Comparison of ENCODE assay signal across 11 cellular contexts in genomic region chr5:73365301-73365853, GRCh38.
A peak's percentile ranks its signal among the peaks of the same experiment; 100 is the strongest.
DNase-seq lines count a peak whose midpoint lies in the region; ATAC-seq lines count a peak whose summit lies in the region.
"Had no signal": no experiment of that assay in that cellular context is flagged by ENCODE, and none has a peak within 500 bp of the region (broad histone marks: within the 10 kb centered on the region; RNA-seq: fewer than 3 reads in every experiment).

No MANE protein-coding gene starts in this region.

- H3K36me3 ChIP-seq in CD8-positive, alpha-beta memory T cell (ENCODE audit: insufficient read depth, low read length) = no peaks in the 10 kb centered on the region

- POLR2A ChIA-PET in CD8-positive, alpha-beta memory T cell (lab: Charles Lee) = no interaction called here

- peaks cover 5% of the 10 kb centered on the region for H3K27me3 ChIP-seq in CD8-positive, alpha-beta memory T cell (ENCODE audit: insufficient read depth, low read length, poor library complexity, severe bottlenecking)

- no peaks in the 10 kb centered on the region for H3K9me3 Mint-ChIP-seq in CD8-positive, alpha-beta memory T cell

- no peak for ATAC-seq in HG03521 (IDR thresholded peaks at IDR 0.05; ENCODE audit: unreplicated experiment)
- ATAC-seq: K562 had no signal

- no peak overlapping the region for H3K4me3 Mint-ChIP-seq in CD8-positive, alpha-beta memory T cell

- H3K27ac ChIP-seq in CD8-positive, alpha-beta memory T cell (ENCODE audit: low read depth, low read length) = no peak overlapping the region
- H3K27ac ChIP-seq: SK-N-MC had no signal

- peaks cover 0 to 1% (median 0%) of the 10 kb centered on the region in 3 donors for H3K36me3 Mint-ChIP-seq in CD8-positive, alpha-beta memory T cell

- no peaks in the 10 kb centered on the region for H3K4me1 ChIP-seq in CD8-positive, alpha-beta memory T cell (ENCODE audit: insufficient read depth, low read length)

- H3K9me3 ChIP-seq in CD8-positive, alpha-beta memory T cell (ENCODE audit: low read length) = no peaks in the 10 kb centered on the region

- no peak overlapping the region for H3K27ac Mint-ChIP-seq in CD8-positive, alpha-beta memory T cell

- H3K4me1 Mint-ChIP-seq in CD8-positive, alpha-beta memory T cell = no peaks in the 10 kb centered on the region

- CTCF ChIA-PET in CD8-positive, alpha-beta memory T cell (lab: Charles Lee) = interaction anchor here (1.3 kb wide), 1 partner anchor 150 kb away, joined by 3 read pairs; no protein-coding TSS in a partner anchor

- H3K27me3 Mint-ChIP-seq in CD8-positive, alpha-beta memory T cell = peaks cover 14 to 44% of the 10 kb centered on the region in 2 donors

- DNase-seq in Daoy (ENCODE audit: low read depth) = peak; percentile 70
- DNase-seq in NCI-H526 (lab: John Stamatoyannopoulos, UW) = peak; percentile 89 to 92
- peak; percentile 60 to 85 for DNase-seq in dermis microvascular lymphatic vessel endothelial cell (ENCODE audit: low read depth in 2 of 2)
- DNase-seq in pons (ENCODE audit: low spot score) = peak; percentile 86
- no peak for DNase-seq in iPS-NIHi11 (ENCODE audit: low spot score)
- DNase-seq in stimulated activated CD4-positive, alpha-beta T cell treated with anti-CD3 and anti-CD28 coated beads, Interleukin-2, amount 100 ng/mL, for 48 hours = no peak
- no peak for DNase-seq in CD8-positive, alpha-beta memory T cell
- DNase-seq: activated CD4-positive, alpha-beta T cell treated with anti-CD3 and anti-CD28 coated beads, Interleukin-2, amount 50 U/mL, for 48 hours had no signal

- no peak overlapping the region for H3K4me3 ChIP-seq in CD8-positive, alpha-beta memory T cell (ENCODE audit: low read length)
- H3K4me3 ChIP-seq: K562, SK-N-MC had no signal

Comparison
In these comparisons a context has a peak if more than half of its experiments do, and no peak if none do; other contexts are left out.
1. DNase-seq: peak in Daoy (single experiment), NCI-H526 (2 of 2), dermis microvascular lymphatic vessel endothelial cell (2 of 2) and pons (single experiment); none in iPS-NIHi11 (single experiment), stimulated activated CD4-positive, alpha-beta T cell treated with anti-CD3 and anti-CD28 coated beads, Interleukin-2, amount 100 ng/mL, for 48 hours (0 of 2) and CD8-positive, alpha-beta memory T cell (0 of 5).